In the genomic region with DNA sequence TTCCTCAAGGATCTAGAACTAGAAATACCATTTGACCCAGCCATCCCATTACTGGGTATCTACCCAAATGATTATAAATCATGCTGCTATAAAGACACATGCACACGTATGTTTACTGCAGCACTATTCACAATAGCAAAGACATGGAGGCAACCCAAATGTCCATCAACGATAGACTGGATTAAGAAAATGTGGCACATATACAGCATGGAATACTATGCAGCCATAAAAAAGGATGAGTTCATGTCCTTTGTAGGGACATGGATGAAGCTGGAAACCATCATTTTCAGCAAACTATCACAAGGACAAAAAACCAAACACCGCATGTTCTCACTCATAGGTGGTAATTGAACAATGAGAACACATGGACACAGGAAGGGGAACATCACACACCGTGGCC, we compare ENCODE assay signal across 2 cellular contexts. TPM values are rescaled to one million over a fixed set of nuclear protein-coding genes. Genes with fewer than 3 reads are reported as not detected.
"Had no signal": no experiment of that assay in that cellular context is flagged by ENCODE, and none has a peak within 500 bp of the region (broad histone marks: within the 10 kb centered on the region; RNA-seq: fewer than 3 reads in every experiment).

No MANE protein-coding gene starts in this region.

RNA-seq across cellular contexts. Expression of a gene that starts 38.9 kb away (rescaled TPM):
- total RNA-seq: activated CD8-positive, alpha-beta memory T cell treated with anti-CD3 and anti-CD28 coated beads, Interleukin-2, amount 10 ng/mL, durations not matched to agents 7 days and 5 days; T-helper 2 cell treated with Interferon-gamma antibody and Interleukin-4, amounts not matched to agents 100 ng/mL and 5 ng/mL, for 36 hours had no signal
